18 cellular contexts compared by ENCODE assay signal in genomic region chr19:48990400-48990799, GRCh38. TPM values are rescaled to one million over a fixed set of nuclear protein-coding genes. Genes with fewer than 3 reads are reported as not detected.
DNase-seq lines count a peak whose midpoint lies in the region; ATAC-seq and TF ChIP-seq lines count a peak whose summit lies in the region.
"Had no signal": no experiment of that assay in that cellular context is flagged by ENCODE, and none has a peak within 500 bp of the region (broad histone marks: within the 10 kb centered on the region; RNA-seq: fewer than 3 reads in every experiment).

No MANE protein-coding gene starts in this region.

- H3F3A ChIP-seq in neural progenitor cell (ENCODE audit: low read depth), result peaks cover 17% of the 10 kb centered on the region

- peak overlapping the region; percentile 18 for H3K4me3 Mint-ChIP-seq in CD4-positive, alpha-beta T cell
- H3K4me3 Mint-ChIP-seq in central memory CD8-positive, alpha-beta T cell, result no peak overlapping the region
- peak overlapping the region; percentile 2 for H3K4me3 Mint-ChIP-seq in neural progenitor cell
- H3K4me3 Mint-ChIP-seq: dendritic cell treated with granulocyte-macrophage colony-stimulating factor and Interleukin-4, amounts not matched to agents 40 ng/mL and 50 ng/mL, for 4 days had no signal

- H3K18ac ChIP-seq in IMR-90 (ENCODE audit: low read depth, low read length), result no peak overlapping the region

- no peak overlapping the region for H2BK5ac ChIP-seq in IMR-90 (ENCODE audit: low read depth, low read length, poor library complexity, severe bottlenecking)

- H3K9ac ChIP-seq in IMR-90 (ENCODE audit: low read depth, low read length), result no peak overlapping the region
- H3K9ac ChIP-seq in neural progenitor cell, result no peak overlapping the region

- intact Hi-C loops in CD4-positive, alpha-beta T cell (cut with DNase I, micrococcal nuclease), result loop anchor here (5.0 to 10.0 kb wide), 6 partner anchors 137 to 626 kb away; partner anchors contain the start of genes IZUMO1 (in 1 of the 2), SLC17A7 (in 1 of the 2), SYNGR4 (in 1 of the 2) and TMEM143 (in 1 of the 2)
- intact Hi-C loops in IMR-90 (cut with micrococcal nuclease), result loop anchor here (5.0 to 10.0 kb wide), 3 partner anchors 67 to 214 kb away; partner anchors contain the start of genes CGB7 and KCNA7

- no peak overlapping the region for H2AK9ac ChIP-seq in IMR-90 (replicated peaks; ENCODE audit: low read depth, low read length, poor library complexity)

- H4K20me1 ChIP-seq in IMR-90 (ENCODE audit: insufficient read depth, low read length), result peaks cover 28% of the 10 kb centered on the region
- peaks cover 18% of the 10 kb centered on the region for H4K20me1 ChIP-seq in neural progenitor cell (ENCODE audit: low read depth)

- H2AFZ ChIP-seq in IMR-90 (replicated peaks; ENCODE audit: low read length, poor library complexity) (no peak overlapping the region), neural progenitor cell (replicated peaks) (no peak overlapping the region)

- no peaks in the 10 kb centered on the region for H3K27me3 ChIP-seq in CD4-positive, alpha-beta T cell (ENCODE audit: control insufficient read depth, insufficient read depth, low read length)
- H3K27me3 ChIP-seq in IMR-90 (ENCODE audit: control insufficient read depth, insufficient read depth, low read length), result no peaks in the 10 kb centered on the region
- H3K27me3 ChIP-seq in neural progenitor cell, result no peaks in the 10 kb centered on the region
- H3K27me3 ChIP-seq: Peyer's patch had no signal

- no peak overlapping the region for H3K4ac ChIP-seq in IMR-90 (ENCODE audit: low read depth, low read length)

- DNase-seq in CD4-positive, alpha-beta T cell, result no peak
- DNase-seq in IMR-90, result no peak
- no peak for DNase-seq in central memory CD8-positive, alpha-beta T cell (ENCODE audit: low spot score in 2 of 2)
- DNase-seq in neural progenitor cell (ENCODE audit: low spot score), result no peak
- DNase-seq in midbrain (lab: John Stamatoyannopoulos, UW), result no peak
- no peak for DNase-seq in mesenteric fat pad (ENCODE audit: low spot score)
- no peak for DNase-seq in SW 1271 (lab: John Stamatoyannopoulos, UW)
- DNase-seq: kidney, naive B cell, NCI-H1048, NCI-H446, Peyer's patch, small intestine had no signal

- H3K9me3 Mint-ChIP-seq in CD4-positive, alpha-beta T cell, result no peaks in the 10 kb centered on the region
- no peaks in the 10 kb centered on the region for H3K9me3 Mint-ChIP-seq in central memory CD8-positive, alpha-beta T cell
- no peaks in the 10 kb centered on the region for H3K9me3 Mint-ChIP-seq in neural progenitor cell
- H3K9me3 Mint-ChIP-seq: dendritic cell treated with granulocyte-macrophage colony-stimulating factor and Interleukin-4, amounts not matched to agents 40 ng/mL and 50 ng/mL, for 4 days had no signal

- no peak overlapping the region for H4K8ac ChIP-seq in IMR-90 (ENCODE audit: low read depth in 2 of 2, low read length in 2 of 2)

- no peak for TF ChIP-seq POLR2A in IMR-90 (IDR thresholded peaks at IDR 0.05; ENCODE audit: low read depth, low read length)

- no peak overlapping the region for H3K4me3 ChIP-seq in IMR-90 (ENCODE audit: insufficient read depth, low read depth, low read length)
- H3K4me3 ChIP-seq in neural progenitor cell, result no peak overlapping the region
- H3K4me3 ChIP-seq: Peyer's patch had no signal

- no peak for ATAC-seq in CD4-positive, alpha-beta T cell (ENCODE audit: poor library complexity)
- no peak for ATAC-seq in IMR-90 (ENCODE audit: low read depth)
- no peak for ATAC-seq in central memory CD8-positive, alpha-beta T cell (replicated peaks; ENCODE audit: extremely low read depth, poor library complexity, severe bottlenecking)
- no peak for ATAC-seq in GM19328 (IDR thresholded peaks at IDR 0.05; ENCODE audit: unreplicated experiment)

- peaks cover 7% of the 10 kb centered on the region; the same call in 1 of the 2 replicates for H3K9me1 ChIP-seq in IMR-90 (ENCODE audit: insufficient read depth, low read length)

- H3K4me1 Mint-ChIP-seq in CD4-positive, alpha-beta T cell (ENCODE audit: low read depth), result peaks cover 35% of the 10 kb centered on the region
- peaks cover 43% of the 10 kb centered on the region for H3K4me1 Mint-ChIP-seq in central memory CD8-positive, alpha-beta T cell
- peaks cover 28% of the 10 kb centered on the region for H3K4me1 Mint-ChIP-seq in neural progenitor cell

- H3K14ac ChIP-seq in IMR-90 (replicated peaks; ENCODE audit: low read depth, low read length), result no peak overlapping the region

- H3K27ac Mint-ChIP-seq in CD4-positive, alpha-beta T cell, result no peak overlapping the region
- H3K27ac Mint-ChIP-seq in central memory CD8-positive, alpha-beta T cell (ENCODE audit: low read depth), result peak overlapping the region; percentile 74
- no peak overlapping the region for H3K27ac Mint-ChIP-seq in neural progenitor cell

- no TSS peak for BruUV-seq in IMR-90 (replicated peaks; lab: Mats Ljungman, UMichigan)

- no peak overlapping the region for H2BK15ac ChIP-seq in IMR-90 (ENCODE audit: low read depth, low read length)

- dilution Hi-C loops in IMR-90 (cut with HindIII; ENCODE audit: low sequenced_read_pairs, unreplicated experiment), result no loop called here

- H3K9me3 ChIP-seq in CD4-positive, alpha-beta T cell (ENCODE audit: control insufficient read depth, low read length), result no peaks in the 10 kb centered on the region
- H3K9me3 ChIP-seq in IMR-90 (ENCODE audit: control insufficient read depth, insufficient read depth, low read length), result no peaks in the 10 kb centered on the region
- no peaks in the 10 kb centered on the region for H3K9me3 ChIP-seq in neural progenitor cell (ENCODE audit: low read depth)
- H3K9me3 ChIP-seq: Peyer's patch, thoracic aorta had no signal

- H3K4me1 ChIP-seq in IMR-90 (ENCODE audit: control insufficient read depth, insufficient read depth, low read length) (peaks cover 12% of the 10 kb centered on the region), neural progenitor cell (peaks cover 16% of the 10 kb centered on the region)

- H3K79me2 ChIP-seq in neural progenitor cell (ENCODE audit: low read depth), result peaks cover 46% of the 10 kb centered on the region

- H3K23ac ChIP-seq in IMR-90 (ENCODE audit: low read depth, low read length), result no peak overlapping the region

- H3K56ac ChIP-seq in IMR-90 (ENCODE audit: extremely low read depth, insufficient read depth, low read length), result no peak overlapping the region

- TF ChIP-seq CTCF in CD4-positive, alpha-beta T cell (IDR thresholded peaks at IDR 0.05), result no peak
- TF ChIP-seq CTCF in IMR-90 (conservative IDR thresholded peaks at IDR 0.05; ENCODE audit: low read depth, low read length), result no peak
- TF ChIP-seq CTCF in neural progenitor cell (IDR thresholded peaks at IDR 0.05), result no peak

- H2BK120ac ChIP-seq in IMR-90 (ENCODE audit: low read depth, low read length), result no peak overlapping the region

- TF ChIP-seq RAD21 in IMR-90 (IDR thresholded peaks at IDR 0.05; ENCODE audit: low read length), result no peak

- H3K27ac ChIP-seq in CD4-positive, alpha-beta T cell (ENCODE audit: low read depth, low read length), result no peak overlapping the region
- H3K27ac ChIP-seq in IMR-90 (ENCODE audit: insufficient read depth, low read length) (no peak overlapping the region), neural progenitor cell (no peak overlapping the region)

- no peak overlapping the region for H2BK20ac ChIP-seq in IMR-90 (ENCODE audit: low read depth, low read length)

- peaks cover 48% of the 10 kb centered on the region for H3K36me3 Mint-ChIP-seq in CD4-positive, alpha-beta T cell (ENCODE audit: low read depth)
- H3K36me3 Mint-ChIP-seq in central memory CD8-positive, alpha-beta T cell (ENCODE audit: insufficient read depth), result peaks cover 28% of the 10 kb centered on the region
- H3K36me3 Mint-ChIP-seq in neural progenitor cell, result peaks cover 15% of the 10 kb centered on the region

- peaks cover 21 to 78% of the 10 kb centered on the region in 2 experiments for H3K79me1 ChIP-seq in IMR-90 (ENCODE audit: low read depth in 1 of 2, low read length in 2 of 2)

- H4K5ac ChIP-seq in IMR-90 (ENCODE audit: low read depth, low read length), result no peak overlapping the region

- POLR2A ChIA-PET in CD4-positive, alpha-beta T cell (lab: Charles Lee), result no interaction called here
- POLR2A ChIA-PET in IMR-90 (lab: Charles Lee; ENCODE audit: unreplicated experiment), result no interaction called here

- WGBS in IMR-90 (ENCODE audit: extremely low coverage in 2 of 2, insufficient read length in 1 of 2), 2 experiments, result 51% methylated on average over 2 of the region's 4 CpGs; no CpG with 5 or more reads in 1 of the 2 experiments

- H3K27me3 Mint-ChIP-seq in CD4-positive, alpha-beta T cell, result no peaks in the 10 kb centered on the region
- H3K27me3 Mint-ChIP-seq in central memory CD8-positive, alpha-beta T cell, result no peaks in the 10 kb centered on the region
- H3K27me3 Mint-ChIP-seq in neural progenitor cell (ENCODE audit: insufficient read depth, low read depth), result peaks cover 4% of the 10 kb centered on the region
- H3K27me3 Mint-ChIP-seq: dendritic cell treated with granulocyte-macrophage colony-stimulating factor and Interleukin-4, amounts not matched to agents 40 ng/mL and 50 ng/mL, for 4 days; naive B cell had no signal

- CTCF ChIA-PET in CD4-positive, alpha-beta T cell (lab: Charles Lee), result no interaction called here
- CTCF ChIA-PET in IMR-90 (lab: Yijun Ruan, JAX), result interaction anchor here (1.0 kb wide), 1 partner anchor 9 kb away, joined by 4 read pairs; no protein-coding TSS in a partner anchor

- in situ Hi-C loops in IMR-90 (cut with MboI; ENCODE audit: low sequenced_read_pairs), result no loop called here

- H3K36me3 ChIP-seq in IMR-90 (ENCODE audit: control insufficient read depth, insufficient read depth, low read length) (peaks cover 36% of the 10 kb centered on the region), neural progenitor cell (no peaks in the 10 kb centered on the region)

- H4K91ac ChIP-seq in IMR-90 (ENCODE audit: insufficient read depth, low read depth, low read length), result no peak overlapping the region

- H2AK5ac ChIP-seq in IMR-90 (ENCODE audit: low read depth, low read length), result peak overlapping the region; percentile 13; the same call in 1 of the 2 replicates

- H3K4me2 ChIP-seq in IMR-90 (ENCODE audit: low read depth, low read length) (no peak overlapping the region), neural progenitor cell (no peak overlapping the region)

RNA-seq across cellular contexts. Expression of gene GYS1, which starts 2.7 kb away (rescaled TPM):
- total RNA-seq in CD4-positive, alpha-beta T cell, result 10 to 100 TPM; 13.2 to 14.1 TPM
- total RNA-seq in IMR-90 (2012; rRNA removed), result 36.1 and 38.7 TPM in 2 replicates
- 72.2 and 74.8 TPM in 2 replicates for polyA plus RNA-seq in IMR-90 (2012; rRNA removed)
- 45.5 and 80.8 TPM in 2 replicates for polyA plus RNA-seq in IMR-90 (2012; cell fraction: cytosol; rRNA removed)
- polyA plus RNA-seq in IMR-90 (2012; cell fraction: nucleus; rRNA removed; ENCODE audit: low replicate concordance), result 129 and 196 TPM in 2 replicates
- total RNA-seq in neural progenitor cell (ENCODE audit: low replicate concordance), result 17.7 and 38.7 TPM in 2 replicates
- total RNA-seq in mesenteric fat pad, result 82.0 TPM

RNA-seq across cellular contexts. Expression of gene RUVBL2, which starts 3.3 kb away (rescaled TPM):
- 10 to 100 TPM; 10.7 to 12.3 TPM for total RNA-seq in CD4-positive, alpha-beta T cell
- 354 and 391 TPM in 2 replicates for total RNA-seq in IMR-90 (2012; rRNA removed)
- polyA plus RNA-seq in IMR-90 (2012; rRNA removed), result 196 and 225 TPM in 2 replicates
- polyA plus RNA-seq in IMR-90 (2012; cell fraction: cytosol; rRNA removed), result 139 and 243 TPM in 2 replicates
- 158 and 323 TPM in 2 replicates for polyA plus RNA-seq in IMR-90 (2012; cell fraction: nucleus; rRNA removed; ENCODE audit: low replicate concordance)
- total RNA-seq in neural progenitor cell (ENCODE audit: low replicate concordance), result 67.0 and 157 TPM in 2 replicates
- 40.0 TPM for total RNA-seq in mesenteric fat pad

RNA-seq across cellular contexts. Expression of gene FTL, which starts 25.3 kb away (rescaled TPM):
- total RNA-seq in CD4-positive, alpha-beta T cell, result 100 to 1,000 TPM; 616 to 627 TPM
- total RNA-seq in IMR-90 (2012; rRNA removed) (913 and 1,057 TPM in 2 replicates), neural progenitor cell (ENCODE audit: low replicate concordance) (989 and 1,798 TPM in 2 replicates), mesenteric fat pad (9,334 TPM)
- polyA plus RNA-seq in IMR-90 (2012; rRNA removed), result 2,766 and 2,944 TPM in 2 replicates
- polyA plus RNA-seq in IMR-90 (2012; cell fraction: cytosol; rRNA removed), result 1,686 and 2,711 TPM in 2 replicates
- polyA plus RNA-seq in IMR-90 (2012; cell fraction: nucleus; rRNA removed; ENCODE audit: low replicate concordance), result 443 and 473 TPM in 2 replicates

RNA-seq across cellular contexts. Expression of gene LHB, which starts 26.5 kb away (rescaled TPM):
- not detected for total RNA-seq in CD4-positive, alpha-beta T cell
- total RNA-seq in IMR-90 (2012; rRNA removed) (not detected in 2 replicates), neural progenitor cell (ENCODE audit: low replicate concordance) (not detected in 2 replicates), mesenteric fat pad (not detected)
- not detected in 2 replicates for polyA plus RNA-seq in IMR-90 (2012; rRNA removed)
- polyA plus RNA-seq in IMR-90 (2012; cell fraction: cytosol; rRNA removed), result 0.37 TPM in 1 of 2 replicates, not detected in the other
- 1.7 and 5.0 TPM in 2 replicates for polyA plus RNA-seq in IMR-90 (2012; cell fraction: nucleus; rRNA removed; ENCODE audit: low replicate concordance)
- total RNA-seq: fibroblast of villous mesenchyme, kidney, thoracic aorta had no signal

RNA-seq across cellular contexts. Expression of gene CGB3, which starts 33.7 kb away (rescaled TPM):
- total RNA-seq in CD4-positive, alpha-beta T cell, result not detected
- not detected in 2 replicates for total RNA-seq in IMR-90 (2012; rRNA removed)
- not detected in 2 replicates for polyA plus RNA-seq in IMR-90 (2012; rRNA removed)
- polyA plus RNA-seq in IMR-90 (2012; cell fraction: cytosol; rRNA removed), result 0.07 TPM in 1 of 2 replicates, not detected in the other
- polyA plus RNA-seq in IMR-90 (2012; cell fraction: nucleus; rRNA removed; ENCODE audit: low replicate concordance), result 0.11 TPM in 1 of 2 replicates, not detected in the other
- not detected in 2 replicates for total RNA-seq in neural progenitor cell (ENCODE audit: low replicate concordance)
- not detected for total RNA-seq in mesenteric fat pad
- total RNA-seq: fibroblast of villous mesenchyme, kidney, Peyer's patch, thoracic aorta had no signal
- polyA plus RNA-seq: adipose tissue, small intestine had no signal
